Comparison of ENCODE assay signal across 8 cellular contexts in genomic region chr7:76290847-76291345, GRCh38. TPM values are rescaled to one million over a fixed set of nuclear protein-coding genes. Genes with fewer than 3 reads are reported as not detected.
DNase-seq lines count a peak whose midpoint lies in the region; ATAC-seq and TF ChIP-seq lines count a peak whose summit lies in the region.
"Not testable (repeated sequence)": the region's sequence is repeated elsewhere in the genome, so short reads cannot be mapped to it uniquely, and the experiment has no call there.

No MANE protein-coding gene starts in this region.

- H3K4me1 ChIP-seq in Panc1 (ENCODE audit: control insufficient read depth, insufficient read depth, low read length) = peaks cover 61% of the 10 kb centered on the region
- H3K4me1 ChIP-seq in breast epithelium = peaks cover 17% of the 10 kb centered on the region in 2 donors
- H3K4me1 ChIP-seq in esophagus squamous epithelium = peaks cover 43 to 71% (median 56%) of the 10 kb centered on the region in 3 donors
- H3K4me1 ChIP-seq in mesendoderm (ENCODE audit: control insufficient read depth, low read depth, low read length) = not testable (repeated sequence)
- H3K4me1 ChIP-seq in sigmoid colon = peaks cover 0 to 49% (median 49%) of the 10 kb centered on the region in 4 donors
- peaks cover 25 to 46% of the 10 kb centered on the region in 2 donors for H3K4me1 ChIP-seq in thyroid gland

- POLR2A ChIA-PET in Panc1 (lab: Charles Lee) = not testable (repeated sequence)

- H4K5ac ChIP-seq in mesendoderm (ENCODE audit: low read length) = not testable (repeated sequence)

- H3K36me3 ChIP-seq in Panc1 (ENCODE audit: control insufficient read depth, insufficient read depth, low read length); breast epithelium; esophagus squamous epithelium; mesendoderm (ENCODE audit: control insufficient read depth, insufficient read depth, low read length); sigmoid colon; thyroid gland: not testable (repeated sequence)

- not testable (repeated sequence) for TF ChIP-seq EP300 in sigmoid colon (IDR thresholded peaks at IDR 0.05)

- peak overlapping the region; percentile 78 for H3K56ac ChIP-seq in mesendoderm (ENCODE audit: low read length)

- intact Hi-C loops in Calu3 (cut with micrococcal nuclease; ENCODE audit: unreplicated experiment) = loop anchor here (1.0 kb wide), 1 partner anchor 23 kb away; no protein-coding TSS in a partner anchor
- intact Hi-C loops in Panc1 (cut with micrococcal nuclease; ENCODE audit: unreplicated experiment) = loop anchor here (1.0 kb wide), 1 partner anchor 23 kb away; no protein-coding TSS in a partner anchor
- intact Hi-C loops in breast epithelium (cut with DNase I; ENCODE audit: low total_unique reads); esophagus squamous epithelium (cut with DNase I); thyroid gland (cut with DNase I): not testable (repeated sequence)
- intact Hi-C loops in sigmoid colon (cut with DNase I) = loop anchor here (1.0 to 2.0 kb wide), 3 partner anchors 23 to 113 kb away; partner anchors contain the start of gene YWHAG

- not testable (repeated sequence) for H3K79me2 ChIP-seq in mesendoderm (ENCODE audit: control insufficient read depth, insufficient read depth, low read length)

- not testable (repeated sequence) for H2BK15ac ChIP-seq in mesendoderm (replicated peaks; ENCODE audit: low read depth)

- H4K8ac ChIP-seq in mesendoderm (ENCODE audit: low read depth, low read length) = not testable (repeated sequence)

- H3K27me3 ChIP-seq in Panc1 (ENCODE audit: control insufficient read depth, insufficient read depth, low read length); breast epithelium; esophagus squamous epithelium; mesendoderm (ENCODE audit: insufficient read depth, low read length, poor library complexity); sigmoid colon; thyroid gland: not testable (repeated sequence)

- CTCF ChIA-PET in Calu3 (lab: Charles Lee) (interaction anchor here (0.5 to 2.0 kb wide), 5 partner anchors 23 to 139 kb away, joined by 4 to 26 read pairs (median 10); no protein-coding TSS in a partner anchor), Panc1 (lab: Charles Lee) (interaction anchor here (0.6 to 2.2 kb wide), 4 partner anchors 8 to 123 kb away, joined by 3 to 23 read pairs (median 4); no protein-coding TSS in a partner anchor)

- in situ Hi-C loops in Panc1 (cut with HindIII; ENCODE audit: low pct_unique_long_range_greater_than_20kb, low sequenced_read_pairs) = not testable (repeated sequence)

- not testable (repeated sequence) for H3K9me3 ChIP-seq in Panc1 (ENCODE audit: control insufficient read depth, insufficient read depth, low read depth, low read length); breast epithelium; esophagus squamous epithelium; sigmoid colon; thyroid gland

- H3K4me3 ChIP-seq in Panc1 (ENCODE audit: low read depth in 2 of 2, low read length in 2 of 2); esophagus squamous epithelium; mesendoderm (ENCODE audit: low read length); sigmoid colon; thyroid gland (replicated peaks in 1 of 3): not testable (repeated sequence)
- H3K4me3 ChIP-seq in breast epithelium = peak overlapping the region in 1 of 3 donors; percentile 5

- H3K79me1 ChIP-seq in mesendoderm (ENCODE audit: low read length) = not testable (repeated sequence)

- H2BK120ac ChIP-seq in mesendoderm (ENCODE audit: low read depth, low read length) = not testable (repeated sequence)

- H3K27ac Mint-ChIP-seq in Calu3 (ENCODE audit: unreplicated experiment) = peak overlapping the region; percentile 83
- H3K27ac Mint-ChIP-seq in activated T-cell treated with anti-CD3 and anti-CD28 coated beads, Interleukin-2, amount 50 U/mL, for 24 hours = peak overlapping the region; percentile 50

- 48 to 56% methylated on average over 5 to 6 of the region's 6 CpGs for WGBS in esophagus squamous epithelium, 2 donors
- whole genome bisulfite sequencing in mesendoderm (ENCODE audit: extremely low coverage, insufficient coverage, low lambda C conversion rate) = no CpG with 5 or more reads among the region's 6 CpGs
- 83 to 87% methylated on average over 6 of the region's 6 CpGs for WGBS in sigmoid colon, 2 donors
- WGBS in thyroid gland, 2 donors = 80 to 82% methylated on average over 6 of the region's 6 CpGs

- peak overlapping the region; percentile 35 for H2BK5ac ChIP-seq in mesendoderm (ENCODE audit: low read length)

- peak; percentile 10 for ATAC-seq in Panc1

- not testable (repeated sequence) for H3K23ac ChIP-seq in mesendoderm (ENCODE audit: low read length)

- not testable (repeated sequence) for TF ChIP-seq CTCF in Calu3 (IDR thresholded peaks at IDR 0.05; ENCODE audit: unreplicated experiment); Panc1 (IDR thresholded peaks at IDR 0.05); breast epithelium (IDR thresholded peaks at IDR 0.05); esophagus squamous epithelium (IDR thresholded peaks at IDR 0.05); sigmoid colon (IDR thresholded peaks at IDR 0.05); thyroid gland (IDR thresholded peaks at IDR 0.05)

- not testable (repeated sequence) for H3K27me3 Mint-ChIP-seq in Calu3 (ENCODE audit: unreplicated experiment); activated T-cell treated with anti-CD3 and anti-CD28 coated beads, Interleukin-2, amount 50 U/mL, for 24 hours

- H3K4me2 ChIP-seq in mesendoderm (ENCODE audit: low read length) = not testable (repeated sequence)

- H3K36me3 Mint-ChIP-seq in Calu3 (ENCODE audit: insufficient read depth, unreplicated experiment) = peaks cover 29% of the 10 kb centered on the region
- not testable (repeated sequence) for H3K36me3 Mint-ChIP-seq in activated T-cell treated with anti-CD3 and anti-CD28 coated beads, Interleukin-2, amount 50 U/mL, for 24 hours (ENCODE audit: low read depth)

- peak overlapping the region; percentile 22 for H3K9ac ChIP-seq in mesendoderm (ENCODE audit: low read length)

- H2AK5ac ChIP-seq in mesendoderm (ENCODE audit: low read length) = peak overlapping the region; percentile 14

- peak overlapping the region; percentile 48 for H3K4me3 Mint-ChIP-seq in Calu3 (ENCODE audit: low read depth, unreplicated experiment)
- H3K4me3 Mint-ChIP-seq in activated T-cell treated with anti-CD3 and anti-CD28 coated beads, Interleukin-2, amount 50 U/mL, for 24 hours = not testable (repeated sequence)

- peaks cover 22% of the 10 kb centered on the region for H3K4me1 Mint-ChIP-seq in Calu3 (ENCODE audit: low read depth, unreplicated experiment)
- peaks cover 12% of the 10 kb centered on the region for H3K4me1 Mint-ChIP-seq in activated T-cell treated with anti-CD3 and anti-CD28 coated beads, Interleukin-2, amount 50 U/mL, for 24 hours (ENCODE audit: low read depth)

- not testable (repeated sequence) for H3K4ac ChIP-seq in mesendoderm (ENCODE audit: low read depth, low read length)

- TF ChIP-seq POLR2A in breast epithelium (IDR thresholded peaks at IDR 0.05); esophagus squamous epithelium (IDR thresholded peaks at IDR 0.05); sigmoid colon (IDR thresholded peaks at IDR 0.05); thyroid gland (IDR thresholded peaks at IDR 0.05): not testable (repeated sequence)

- not testable (repeated sequence) for BruUV-seq in Calu3 (replicated peaks; lab: Mats Ljungman, UMichigan); Panc1 (replicated peaks; lab: Mats Ljungman, UMichigan)

- H3K18ac ChIP-seq in mesendoderm (ENCODE audit: low read length) = peak overlapping the region; percentile 6

- H3K9me3 Mint-ChIP-seq in Calu3 (ENCODE audit: low read depth, unreplicated experiment); activated T-cell treated with anti-CD3 and anti-CD28 coated beads, Interleukin-2, amount 50 U/mL, for 24 hours: not testable (repeated sequence)

- DNase-seq in Calu3; Panc1 (ENCODE audit: low read depth, low spot score); activated T-cell treated with anti-CD3 and anti-CD28 coated beads, Interleukin-2, amount 50 U/mL, for 24 hours; breast epithelium (ENCODE audit: low spot score in 2 of 2); esophagus squamous epithelium (lab: John Stamatoyannopoulos, UW); mesendoderm; sigmoid colon; thyroid gland: not testable (repeated sequence)

- H3K27ac ChIP-seq in Panc1 (ENCODE audit: low read length) (peak overlapping the region; percentile 96), breast epithelium (peak overlapping the region; percentile 93 to 96), esophagus squamous epithelium (peak overlapping the region; percentile 95 to 99 (median 98)), mesendoderm (ENCODE audit: low read depth, low read length) (peak overlapping the region; percentile 22), sigmoid colon (peak overlapping the region; percentile 97 to 100 (median 99)), thyroid gland (peak overlapping the region in 2 of 3 donors; percentile 100)

RNA-seq across cellular contexts. Expression of gene HSPB1, which starts 11.6 kb away (rescaled TPM):
- total RNA-seq in Calu3 (2022) = 72.7 and 135 TPM in 2 replicates
- total RNA-seq in Panc1 (2021; ENCODE audit: unreplicated experiment) = 422 TPM
- 1,072 TPM for polyA plus RNA-seq in Panc1 (2012; ENCODE audit: insufficient read length)
- 100 to 1,000 TPM; 210 to 264 (median 211) TPM for total RNA-seq in breast epithelium
- 1,000 to 10,000 TPM; 2,415 to 6,888 (median 3,249) TPM for total RNA-seq in esophagus squamous epithelium
- 197 TPM for polyA plus RNA-seq in mesendoderm (2013, experiment 1 of 2)
- polyA plus RNA-seq in mesendoderm (2013, experiment 2 of 2) = 201 TPM
- total RNA-seq in sigmoid colon = 1,000 to 10,000 TPM in 3 of 4 donors, 100 to 1,000 TPM in 1; 929 to 2,528 (median 1,357) TPM
- 100 to 1,000 TPM; 202 to 340 (median 208) TPM for polyA plus RNA-seq in sigmoid colon
- total RNA-seq in thyroid gland = 100 to 1,000 TPM; 388 to 879 (median 551) TPM

Comparison
In these comparisons a context has a peak if more than half of its experiments do, and no peak if none do; other contexts are left out.
1. H3K27ac ChIP-seq: peak in every context shown above with its lines; median percentile 100 in thyroid gland; 99 in sigmoid colon; 98 in esophagus squamous epithelium; 96 in Panc1; 94 in breast epithelium; 22 in mesendoderm.